Comparison of ENCODE assay signal across 16 cellular contexts in the genomic region with DNA sequence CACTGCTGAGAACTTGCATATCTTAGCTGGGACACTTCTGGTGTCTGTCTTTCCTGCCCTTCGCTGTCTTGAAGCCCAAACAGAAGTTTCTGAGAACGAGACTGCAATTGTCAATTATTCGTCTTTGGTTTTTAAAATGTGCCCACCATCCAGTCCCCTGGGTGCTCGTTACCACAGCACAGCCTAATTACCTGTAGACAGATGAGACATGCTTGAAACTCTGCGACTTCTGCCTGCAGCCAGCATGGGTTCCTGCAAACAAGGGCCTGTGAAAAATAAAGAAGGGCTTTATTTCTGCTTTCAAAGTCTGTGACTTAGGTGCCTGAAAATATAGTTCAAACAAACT.
"Had no signal": no experiment of that assay in that cellular context is flagged by ENCODE, and none has a peak within 500 bp of the region (broad histone marks: within the 10 kb centered on the region; RNA-seq: fewer than 3 reads in every experiment).

No MANE protein-coding gene starts in this region.

- H3K9me3 Mint-ChIP-seq: activated naive CD8-positive, alpha-beta T cell treated with anti-CD3 and anti-CD28 coated beads, Interleukin-2, amount 10 ng/mL, durations not matched to agents 7 days and 5 days; activated T-helper 1 cell treated with anti-CD3 and anti-CD28 coated beads, Interleukin-12 subunit alpha, Interleukin-12 subunit beta, Interleukin-2, Interleukin-4 antibody, amounts not matched to agents 30 ng/mL and 10 ng/mL and 1 ng/mL, durations not matched to agents 14 hours and 24 hours and 36 hours; memory B cell; natural killer cell treated with Interleukin-12 subunit alpha and Interleukin-12 subunit beta and Interleukin-15 and Interleukin-18, amount 100 ng/mL, for 72 hours; stimulated activated naive B cell treated with anti-CD40 and anti-IgM and Interleukin-4, amounts not matched to agents 10 μg/mL and 1 μg/mL and 100 μg/mL, for 72 hours had no signal

- H3K9me3 ChIP-seq: esophagus squamous epithelium, right atrium auricular region, thyroid gland had no signal

- H3K27me3 Mint-ChIP-seq: activated naive CD8-positive, alpha-beta T cell treated with anti-CD3 and anti-CD28 coated beads, Interleukin-2, amount 10 ng/mL, durations not matched to agents 7 days and 5 days had no signal

- H3K4me3 ChIP-seq: esophagus squamous epithelium, right atrium auricular region, thyroid gland had no signal

- H3K27ac Mint-ChIP-seq: activated naive CD8-positive, alpha-beta T cell treated with anti-CD3 and anti-CD28 coated beads, Interleukin-2, amount 10 ng/mL, durations not matched to agents 7 days and 5 days; memory B cell had no signal

- H3K36me3 ChIP-seq: brain microvascular endothelial cell, esophagus squamous epithelium, right atrium auricular region, thyroid gland had no signal

- H3K4me3 Mint-ChIP-seq: activated naive CD8-positive, alpha-beta T cell treated with anti-CD3 and anti-CD28 coated beads, Interleukin-2, amount 10 ng/mL, durations not matched to agents 7 days and 5 days; memory B cell; natural killer cell treated with Interleukin-12 subunit alpha and Interleukin-12 subunit beta and Interleukin-15 and Interleukin-18, amount 100 ng/mL, for 72 hours; stimulated activated naive B cell treated with anti-CD40 and anti-IgM and Interleukin-4, amounts not matched to agents 10 μg/mL and 1 μg/mL and 100 μg/mL, for 72 hours had no signal

- H3K27me3 ChIP-seq: right atrium auricular region, thyroid gland had no signal

- H3K27ac ChIP-seq: brain microvascular endothelial cell, esophagus squamous epithelium, right atrium auricular region had no signal

- DNase-seq: activated CD4-positive, CD25-positive, alpha-beta regulatory T cell treated with anti-CD3 and anti-CD28 coated beads, Interleukin-2, amount 50 U/mL, for 72 hours; activated naive CD8-positive, alpha-beta T cell treated with anti-CD3 and anti-CD28 coated beads, Interleukin-2, amount 10 ng/mL, durations not matched to agents 7 days and 5 days; brain microvascular endothelial cell; cortex of kidney; effector CD4-positive, alpha-beta T cell; esophagus squamous epithelium; left ventricle myocardium superior; occipital lobe; stimulated activated CD4-positive, alpha-beta T cell treated with anti-CD3 and anti-CD28 coated beads, Interleukin-15, amount 100 ng/mL, for 24 hours; stimulated activated CD4-positive, alpha-beta T cell treated with anti-CD3 and anti-CD28 coated beads, Interleukin-4, amount 100 ng/mL, for 1 hour; stimulated activated naive B cell treated with anti-CD40 and anti-IgM and Interleukin-4, amounts not matched to agents 10 μg/mL and 1 μg/mL and 100 μg/mL, for 72 hours; thyroid gland had no signal

- H3K36me3 Mint-ChIP-seq: memory B cell; natural killer cell treated with Interleukin-12 subunit alpha and Interleukin-12 subunit beta and Interleukin-15 and Interleukin-18, amount 100 ng/mL, for 72 hours; stimulated activated naive B cell treated with anti-CD40 and anti-IgM and Interleukin-4, amounts not matched to agents 10 μg/mL and 1 μg/mL and 100 μg/mL, for 72 hours had no signal

- H3K4me1 Mint-ChIP-seq: memory B cell had no signal

- ATAC-seq: left ventricle myocardium superior; natural killer cell treated with Interleukin-12 subunit alpha and Interleukin-12 subunit beta and Interleukin-15 and Interleukin-18, amount 100 ng/mL, for 72 hours; stimulated activated naive B cell treated with anti-CD40 and anti-IgM and Interleukin-4, amounts not matched to agents 10 μg/mL and 1 μg/mL and 100 μg/mL, for 72 hours had no signal
